ENCODE assay signal across 1 cellular context in the genomic region with DNA sequence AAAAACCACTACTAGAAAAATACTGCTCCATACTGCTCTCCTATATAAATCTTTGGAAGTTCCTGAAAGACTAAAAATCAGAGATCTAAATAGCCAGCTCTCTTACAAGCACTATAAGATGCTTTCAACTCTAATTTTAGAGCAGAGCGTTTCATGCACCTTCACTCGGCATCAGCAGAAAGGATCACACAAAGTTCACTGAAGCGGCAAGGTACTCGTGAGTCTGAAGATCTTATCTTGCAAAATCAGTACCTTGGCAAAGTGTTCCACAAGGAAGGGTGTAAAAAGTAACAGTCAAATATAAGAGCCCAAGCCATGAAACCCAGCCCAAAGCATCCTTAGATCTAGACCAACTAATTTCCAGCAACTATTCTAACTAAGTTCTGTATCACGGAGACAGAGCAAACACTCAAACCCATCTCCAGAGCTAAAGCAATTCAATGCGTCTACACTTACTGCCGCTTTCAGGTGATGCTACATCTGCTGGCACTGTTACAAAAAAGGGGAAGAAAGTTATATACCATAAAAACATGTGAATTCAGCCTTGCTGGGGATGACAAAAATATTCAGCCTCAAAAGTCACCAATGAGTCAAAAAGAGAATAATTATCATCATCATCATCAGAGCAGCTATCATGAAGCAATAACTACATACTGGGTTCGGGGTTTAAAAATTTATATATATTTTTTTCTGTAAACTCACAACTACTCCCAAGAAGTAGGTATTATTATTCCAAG.
TF ChIP-seq lines count a peak whose summit lies in the region.

No MANE protein-coding gene starts in this region.

TF ChIP-seq in GM12878, 131 proteins besides CTCF, POLR2A, EP300 and RAD21:
- TF ChIP-seq ZNF274 (IDR thresholded peaks at IDR 0.05; ENCODE audit: insufficient read depth, insufficient read length) = no peak
- no peak for TF ChIP-seq IRF4 (IDR thresholded peaks at IDR 0.05; ENCODE audit: low read depth, low read length)
- TF ChIP-seq MEF2A (IDR thresholded peaks at IDR 0.05; ENCODE audit: insufficient read depth, low read depth, low read length) = 0 out of 2 replicates have a peak, but pooled peaks have one; percentile 12
- TF ChIP-seq, protein P1, sequence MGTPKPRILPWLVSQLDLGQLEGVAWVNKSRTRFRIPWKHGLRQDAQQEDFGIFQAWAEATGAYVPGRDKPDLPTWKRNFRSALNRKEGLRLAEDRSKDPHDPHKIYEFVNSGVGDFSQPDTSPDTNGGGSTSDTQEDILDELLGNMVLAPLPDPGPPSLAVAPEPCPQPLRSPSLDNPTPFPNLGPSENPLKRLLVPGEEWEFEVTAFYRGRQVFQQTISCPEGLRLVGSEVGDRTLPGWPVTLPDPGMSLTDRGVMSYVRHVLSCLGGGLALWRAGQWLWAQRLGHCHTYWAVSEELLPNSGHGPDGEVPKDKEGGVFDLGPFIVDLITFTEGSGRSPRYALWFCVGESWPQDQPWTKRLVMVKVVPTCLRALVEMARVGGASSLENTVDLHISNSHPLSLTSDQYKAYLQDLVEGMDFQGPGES (IDR thresholded peaks at IDR 0.05) = no peak
- no peak for TF ChIP-seq TCF12 (IDR thresholded peaks at IDR 0.05; ENCODE audit: low read depth, low read length)
- no peak for TF ChIP-seq SMAD1 (IDR thresholded peaks at IDR 0.05; ENCODE audit: low read depth, partially characterized antibody)
- TF ChIP-seq NRF1 (conservative IDR thresholded peaks at IDR 0.05; ENCODE audit: low read depth, low read length) = no peak
- TF ChIP-seq CBFB (IDR thresholded peaks at IDR 0.05; ENCODE audit: low read depth) = no peak
- TF ChIP-seq ELK1 (IDR thresholded peaks at IDR 0.05; ENCODE audit: low read depth, low read length) = no peak
- no peak for TF ChIP-seq ZNF217 (IDR thresholded peaks at IDR 0.05)
- no peak for TF ChIP-seq SP1 (IDR thresholded peaks at IDR 0.05; ENCODE audit: low read depth, low read length)
- TF ChIP-seq, protein P2, sequence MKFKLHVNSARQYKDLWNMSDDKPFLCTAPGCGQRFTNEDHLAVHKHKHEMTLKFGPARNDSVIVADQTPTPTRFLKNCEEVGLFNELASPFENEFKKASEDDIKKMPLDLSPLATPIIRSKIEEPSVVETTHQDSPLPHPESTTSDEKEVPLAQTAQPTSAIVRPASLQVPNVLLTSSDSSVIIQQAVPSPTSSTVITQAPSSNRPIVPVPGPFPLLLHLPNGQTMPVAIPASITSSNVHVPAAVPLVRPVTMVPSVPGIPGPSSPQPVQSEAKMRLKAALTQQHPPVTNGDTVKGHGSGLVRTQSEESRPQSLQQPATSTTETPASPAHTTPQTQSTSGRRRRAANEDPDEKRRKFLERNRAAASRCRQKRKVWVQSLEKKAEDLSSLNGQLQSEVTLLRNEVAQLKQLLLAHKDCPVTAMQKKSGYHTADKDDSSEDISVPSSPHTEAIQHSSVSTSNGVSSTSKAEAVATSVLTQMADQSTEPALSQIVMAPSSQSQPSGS (IDR thresholded peaks at IDR 0.05; ENCODE audit: low read length) = no peak; the same call in 1 of the 2 replicates
- peak; percentile 76 for TF ChIP-seq JUNB (IDR thresholded peaks at IDR 0.05)
- TF ChIP-seq CREB1 (IDR thresholded peaks at IDR 0.05; ENCODE audit: low read depth) = 0 out of 2 replicates have a peak, but pooled peaks have one; percentile 32
- TF ChIP-seq ESRRA (IDR thresholded peaks at IDR 0.05; ENCODE audit: low read length) = no peak
- TF ChIP-seq BACH1 (IDR thresholded peaks at IDR 0.05; ENCODE audit: borderline replicate concordance) = no peak
TF ChIP-seq in GM12878: peak in this region for 3.
